9 cellular contexts compared by ENCODE assay signal in the genomic region with DNA sequence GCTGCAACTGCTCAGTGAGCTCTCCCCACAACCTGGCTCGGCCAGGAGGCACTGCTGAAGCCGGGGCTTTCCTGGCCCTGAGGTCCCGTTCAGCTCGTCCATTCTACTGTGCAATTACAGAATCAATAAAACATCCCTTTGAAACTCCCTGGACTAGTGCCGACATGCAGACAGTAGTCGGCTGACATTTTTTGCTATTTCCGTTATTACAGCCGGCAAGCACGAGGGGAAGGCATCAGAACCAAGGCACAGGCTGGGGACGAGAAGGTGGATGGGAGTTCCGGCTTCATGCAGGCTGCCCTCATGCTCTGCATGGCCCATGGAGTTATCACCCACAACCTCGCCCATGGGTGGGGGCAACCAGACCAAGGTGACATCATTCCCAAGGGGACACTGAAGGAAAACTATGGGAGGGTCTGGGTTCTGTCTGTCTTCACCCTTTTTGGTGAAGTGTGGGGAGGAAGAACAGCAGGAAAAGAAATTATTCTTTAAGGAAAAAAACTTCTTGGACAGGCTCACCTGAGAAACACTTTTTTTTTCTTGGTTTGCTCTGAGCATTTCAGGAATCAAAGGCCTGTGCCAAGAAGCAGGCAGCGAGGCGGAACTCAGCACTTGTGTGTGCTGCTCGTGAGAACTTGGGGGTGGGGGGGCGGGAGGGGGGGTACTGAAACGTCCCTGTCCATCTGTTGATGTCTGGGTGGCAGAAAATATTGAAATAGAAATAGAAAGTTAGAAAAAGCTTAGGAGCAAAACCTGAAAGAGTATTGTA.
DNase-seq lines count a peak whose midpoint lies in the region; ATAC-seq and TF ChIP-seq lines count a peak whose summit lies in the region.
"Had no signal": no experiment of that assay in that cellular context is flagged by ENCODE, and none has a peak within 500 bp of the region (broad histone marks: within the 10 kb centered on the region; RNA-seq: fewer than 3 reads in every experiment).

No MANE protein-coding gene starts in this region.

- H3K9me3 ChIP-seq in spleen (no peaks in the 10 kb centered on the region), BE2C (no peaks in the 10 kb centered on the region)
- H3K9me3 ChIP-seq: A549 had no signal

- no peaks in the 10 kb centered on the region for H3K9me3 Mint-ChIP-seq in activated B cell treated with CpG ODN at 0.5 μM for 24 hours

- no peaks in the 10 kb centered on the region for H3K27me3 Mint-ChIP-seq in activated B cell treated with CpG ODN at 0.5 μM for 24 hours

- 36 to 59% (median 41%) methylated on average over 17 of the region's 17 CpGs for WGBS in spleen, 5 donors

- intact Hi-C loops in activated B cell treated with CpG ODN at 0.5 μM for 24 hours (cut with micrococcal nuclease): no loop called here
- intact Hi-C loops in left ventricle myocardium superior (cut with micrococcal nuclease): no loop called here
- intact Hi-C loops in spleen (cut with DNase I; ENCODE audit: low total_unique reads): no loop called here

- peaks cover 40 to 98% (median 71%) of the 10 kb centered on the region in 6 donors for H3K4me1 ChIP-seq in spleen
- no peaks in the 10 kb centered on the region; the same call in 1 of the 2 replicates for H3K4me1 ChIP-seq in BE2C
- H3K4me1 ChIP-seq: A549 had no signal

- CTCF ChIA-PET in activated B cell treated with CpG ODN at 0.5 μM for 24 hours (lab: Charles Lee): interaction anchor here (1.3 kb wide), 1 partner anchor 27 kb away, joined by 3 read pairs; no protein-coding TSS in a partner anchor

- H3K27me3 ChIP-seq in spleen (replicated peaks in 1 of 7) (no peaks in the 10 kb centered on the region), BE2C (no peaks in the 10 kb centered on the region)

- TF ChIP-seq CTCF in activated B cell treated with CpG ODN at 0.5 μM for 24 hours (IDR thresholded peaks at IDR 0.05): no peak
- TF ChIP-seq CTCF in spleen (IDR thresholded peaks at IDR 0.05 in 8 of 11, conservative IDR thresholded peaks at IDR 0.05 in 3 of 11): no peak
- TF ChIP-seq CTCF in BE2C (IDR thresholded peaks at IDR 0.05; ENCODE audit: low read depth, low read length): no peak

- peak; percentile 59 for DNase-seq in DMS79 treated with DMSO at 0.1 percent for 48 hours (lab: John Stamatoyannopoulos, UW)
- no peak for DNase-seq in DMS79 (lab: John Stamatoyannopoulos, UW)
- no peak for DNase-seq in activated B cell treated with CpG ODN at 0.5 μM for 24 hours
- peak; percentile 41 for DNase-seq in left ventricle myocardium superior
- DNase-seq in spleen: no peak
- no peak for DNase-seq in medulla oblongata (ENCODE audit: extremely low spot score)
- DNase-seq in BE2C: no peak
- DNase-seq in T-helper 9 cell: no peak

- H3K4me3 ChIP-seq in spleen (peak overlapping the region in 1 of 8 donors; percentile 13), BE2C (ENCODE audit: low read depth, low read length) (no peak overlapping the region)
- H3K4me3 ChIP-seq: A549 had no signal

- peak; percentile 40 for ATAC-seq in activated B cell treated with CpG ODN at 0.5 μM for 24 hours (ENCODE audit: low read depth)
- peak; percentile 62 for ATAC-seq in left ventricle myocardium superior
- ATAC-seq: A549 had no signal

- POLR2A ChIA-PET in activated B cell treated with CpG ODN at 0.5 μM for 24 hours (lab: Charles Lee): interaction anchor here (0.7 to 2.1 kb wide), 8 partner anchors 9 to 342 kb away, joined by 3 to 14 read pairs (median 4); no protein-coding TSS in a partner anchor

- H3K4me1 Mint-ChIP-seq in activated B cell treated with CpG ODN at 0.5 μM for 24 hours: peaks cover 94% of the 10 kb centered on the region

- H3K36me3 ChIP-seq in spleen (no peaks in the 10 kb centered on the region), BE2C (no peaks in the 10 kb centered on the region)

- TF ChIP-seq POLR2A in spleen (IDR thresholded peaks at IDR 0.05): no peak

- H3K27ac ChIP-seq in spleen: peak overlapping the region; percentile 22 to 78 (median 64)
- H3K27ac ChIP-seq: A549 had no signal

- no peaks in the 10 kb centered on the region for H3K36me3 Mint-ChIP-seq in activated B cell treated with CpG ODN at 0.5 μM for 24 hours (ENCODE audit: low read depth)

- H3K27ac Mint-ChIP-seq in activated B cell treated with CpG ODN at 0.5 μM for 24 hours: peak overlapping the region; percentile 64

- no peak overlapping the region for H3K4me3 Mint-ChIP-seq in activated B cell treated with CpG ODN at 0.5 μM for 24 hours

Comparison
In these comparisons a context has a peak if more than half of its experiments do, and no peak if none do; other contexts are left out.
1. DNase-seq: peak in DMS79 treated with DMSO at 0.1 percent for 48 hours (single experiment) and left ventricle myocardium superior (single experiment); none in DMS79 (single experiment), activated B cell treated with CpG ODN at 0.5 μM for 24 hours (single experiment), spleen (single experiment), medulla oblongata (single experiment), BE2C (single experiment) and T-helper 9 cell (single experiment).